ENCODE assay signal across 10 cellular contexts in the genomic region with DNA sequence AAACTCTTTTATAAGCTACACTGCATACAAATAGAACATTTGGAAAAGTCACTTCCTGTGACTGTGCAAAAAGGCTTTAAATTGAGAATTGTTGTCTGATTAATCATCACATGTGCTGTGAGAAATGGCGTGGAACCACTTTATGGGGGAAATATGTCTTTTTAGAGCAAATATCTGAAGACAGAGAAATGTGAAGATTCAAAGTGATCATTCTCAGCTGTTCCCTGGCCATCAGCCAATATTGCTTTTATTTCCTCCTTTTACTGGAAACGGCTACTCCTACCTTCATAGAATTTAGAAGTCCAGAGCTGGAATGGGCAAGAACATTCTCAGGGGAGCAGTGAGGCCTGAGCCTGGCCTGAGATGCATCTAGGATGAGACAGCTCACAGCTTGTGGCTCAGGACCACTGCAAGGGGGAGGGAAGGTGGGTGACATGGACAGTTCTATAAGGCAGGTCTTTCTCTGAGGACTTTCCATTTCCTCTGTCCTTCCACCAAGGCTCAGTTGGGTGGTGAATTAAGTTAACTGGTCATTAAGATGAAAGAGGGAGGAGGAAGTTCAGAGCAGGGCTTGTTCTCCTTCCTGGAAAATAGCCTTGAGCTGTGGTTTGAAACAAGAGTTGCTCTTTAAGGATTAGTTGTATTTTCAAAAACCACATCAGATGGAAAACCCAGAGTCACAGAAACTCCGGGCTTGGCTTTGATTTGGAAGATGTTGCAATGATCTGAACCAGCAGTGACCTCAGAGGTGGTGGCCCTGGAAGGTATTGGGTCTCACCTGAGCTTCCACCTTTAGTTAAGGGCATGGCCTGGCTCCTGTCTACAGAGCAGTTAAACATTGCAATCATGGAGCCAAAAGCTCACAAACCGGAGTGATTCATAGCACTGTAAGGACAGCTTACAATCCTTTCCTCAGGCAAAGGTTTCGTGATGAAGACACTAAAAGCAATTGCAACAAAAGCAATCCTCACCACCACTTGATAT.
DNase-seq lines count a peak whose midpoint lies in the region; ATAC-seq and TF ChIP-seq lines count a peak whose summit lies in the region.
"Had no signal": no experiment of that assay in that cellular context is flagged by ENCODE, and none has a peak within 500 bp of the region (broad histone marks: within the 10 kb centered on the region; RNA-seq: fewer than 3 reads in every experiment).

No MANE protein-coding gene starts in this region.

- in situ Hi-C loops in astrocyte of the spinal cord (cut with HindIII; ENCODE audit: low sequenced_read_pairs), result no loop called here

- H3K4me3 Mint-ChIP-seq in activated CD8-positive, alpha-beta T cell treated with anti-CD3 and anti-CD28 coated beads for 36 hours, result no peak overlapping the region
- no peak overlapping the region for H3K4me3 Mint-ChIP-seq in activated CD8-positive, alpha-beta T cell treated with anti-CD3 and anti-CD28 coated beads, Interleukin-2, amount 10 ng/mL, durations not matched to agents 7 days and 5 days

- H3K4me3 ChIP-seq in astrocyte of the spinal cord (ENCODE audit: low read depth, low read length), result no peak overlapping the region
- H3K4me3 ChIP-seq in upper lobe of right lung, result no peak overlapping the region
- H3K4me3 ChIP-seq: prostate gland had no signal

- H3K9me3 ChIP-seq in upper lobe of right lung, result no peaks in the 10 kb centered on the region
- H3K9me3 ChIP-seq: prostate gland had no signal

- H3K27me3 Mint-ChIP-seq in activated CD8-positive, alpha-beta T cell treated with anti-CD3 and anti-CD28 coated beads for 36 hours, result no peaks in the 10 kb centered on the region
- H3K27me3 Mint-ChIP-seq in activated CD8-positive, alpha-beta T cell treated with anti-CD3 and anti-CD28 coated beads, Interleukin-2, amount 10 ng/mL, durations not matched to agents 7 days and 5 days (ENCODE audit: low read depth), result no peaks in the 10 kb centered on the region

- no peak overlapping the region for H3K27ac Mint-ChIP-seq in activated CD8-positive, alpha-beta T cell treated with anti-CD3 and anti-CD28 coated beads for 36 hours
- no peak overlapping the region for H3K27ac Mint-ChIP-seq in activated CD8-positive, alpha-beta T cell treated with anti-CD3 and anti-CD28 coated beads, Interleukin-2, amount 10 ng/mL, durations not matched to agents 7 days and 5 days

- intact Hi-C loops in activated CD8-positive, alpha-beta T cell treated with anti-CD3 and anti-CD28 coated beads for 36 hours (cut with micrococcal nuclease), result no loop called here
- intact Hi-C loops in upper lobe of right lung (cut with DNase I), result no loop called here
- intact Hi-C loops in posterior cingulate gyrus (cut with DNase I), result no loop called here

- no peak for TF ChIP-seq CTCF in activated CD8-positive, alpha-beta T cell treated with anti-CD3 and anti-CD28 coated beads for 36 hours (IDR thresholded peaks at IDR 0.05)
- TF ChIP-seq CTCF in astrocyte of the spinal cord (IDR thresholded peaks at IDR 0.05; ENCODE audit: low read depth, low read length), result no peak
- no peak for TF ChIP-seq CTCF in upper lobe of right lung (IDR thresholded peaks at IDR 0.05)

- CTCF ChIA-PET in activated CD8-positive, alpha-beta T cell treated with anti-CD3 and anti-CD28 coated beads for 36 hours (lab: Charles Lee), result no interaction called here
- CTCF ChIA-PET in activated CD8-positive, alpha-beta T cell treated with anti-CD3 and anti-CD28 coated beads, Interleukin-2, amount 10 ng/mL, durations not matched to agents 7 days and 5 days (lab: Charles Lee), result interaction anchor here (0.6 kb wide), 1 partner anchor 380 kb away, joined by 3 read pairs; no protein-coding TSS in a partner anchor

- DNase-seq in activated CD8-positive, alpha-beta T cell treated with anti-CD3 and anti-CD28 coated beads for 36 hours, result peak; percentile 10
- no peak for DNase-seq in activated CD8-positive, alpha-beta T cell treated with anti-CD3 and anti-CD28 coated beads, Interleukin-2, amount 10 ng/mL, durations not matched to agents 7 days and 5 days
- DNase-seq in astrocyte of the spinal cord (ENCODE audit: low read depth, low spot score), result peak; percentile 80
- DNase-seq in upper lobe of right lung, result no peak
- no peak for DNase-seq in activated CD8-positive, alpha-beta memory T cell treated with anti-CD3 and anti-CD28 coated beads for 24 hours
- DNase-seq in activated gamma-delta T cell treated with Interleukin-2 at 50 U/mL for 16 hours, result no peak
- no peak for DNase-seq in posterior cingulate gyrus
- DNase-seq: GOT3 had no signal

- peak; percentile 30 for ATAC-seq in activated CD8-positive, alpha-beta T cell treated with anti-CD3 and anti-CD28 coated beads for 36 hours
- no peak for ATAC-seq in activated CD8-positive, alpha-beta T cell treated with anti-CD3 and anti-CD28 coated beads, Interleukin-2, amount 10 ng/mL, durations not matched to agents 7 days and 5 days
- peak; percentile 44 for ATAC-seq in upper lobe of right lung

- H3K4me1 ChIP-seq in upper lobe of right lung, result peaks cover 44% of the 10 kb centered on the region
- H3K4me1 ChIP-seq: prostate gland had no signal

- H3K36me3 Mint-ChIP-seq in activated CD8-positive, alpha-beta T cell treated with anti-CD3 and anti-CD28 coated beads for 36 hours (ENCODE audit: low read depth), result no peaks in the 10 kb centered on the region
- H3K36me3 Mint-ChIP-seq in activated CD8-positive, alpha-beta T cell treated with anti-CD3 and anti-CD28 coated beads, Interleukin-2, amount 10 ng/mL, durations not matched to agents 7 days and 5 days (ENCODE audit: low read depth), result no peaks in the 10 kb centered on the region

- H3K9me3 Mint-ChIP-seq in activated CD8-positive, alpha-beta T cell treated with anti-CD3 and anti-CD28 coated beads for 36 hours, result no peaks in the 10 kb centered on the region
- no peaks in the 10 kb centered on the region for H3K9me3 Mint-ChIP-seq in activated CD8-positive, alpha-beta T cell treated with anti-CD3 and anti-CD28 coated beads, Interleukin-2, amount 10 ng/mL, durations not matched to agents 7 days and 5 days (ENCODE audit: insufficient read depth)

- POLR2A ChIA-PET in activated CD8-positive, alpha-beta T cell treated with anti-CD3 and anti-CD28 coated beads for 36 hours (lab: Charles Lee), result no interaction called here
- POLR2A ChIA-PET in activated CD8-positive, alpha-beta T cell treated with anti-CD3 and anti-CD28 coated beads, Interleukin-2, amount 10 ng/mL, durations not matched to agents 7 days and 5 days (lab: Charles Lee), result interaction anchor here (0.6 kb wide), 1 partner anchor 9 kb away, joined by 3 read pairs; no protein-coding TSS in a partner anchor

- peak overlapping the region; percentile 62 for H3K27ac ChIP-seq in layer of hippocampus (ENCODE audit: low read depth, low read length)
- H3K27ac ChIP-seq in upper lobe of right lung, result peak overlapping the region; percentile 26
- H3K27ac ChIP-seq: prostate gland had no signal

- no peaks in the 10 kb centered on the region for H3K36me3 ChIP-seq in upper lobe of right lung
- H3K36me3 ChIP-seq: prostate gland had no signal

- H3K27me3 ChIP-seq in layer of hippocampus (ENCODE audit: control insufficient read depth, insufficient read depth, low read length) (no peaks in the 10 kb centered on the region), upper lobe of right lung (no peaks in the 10 kb centered on the region)

- H3K4me1 Mint-ChIP-seq in activated CD8-positive, alpha-beta T cell treated with anti-CD3 and anti-CD28 coated beads for 36 hours (ENCODE audit: low read depth), result peaks cover 8% of the 10 kb centered on the region
- H3K4me1 Mint-ChIP-seq in activated CD8-positive, alpha-beta T cell treated with anti-CD3 and anti-CD28 coated beads, Interleukin-2, amount 10 ng/mL, durations not matched to agents 7 days and 5 days (ENCODE audit: low read depth), result peaks cover 9% of the 10 kb centered on the region

Comparison
In these comparisons a context has a peak if more than half of its experiments do, and no peak if none do; other contexts are left out.
1. DNase-seq: peak in activated CD8-positive, alpha-beta T cell treated with anti-CD3 and anti-CD28 coated beads for 36 hours (single experiment) and astrocyte of the spinal cord (single experiment); none in activated CD8-positive, alpha-beta T cell treated with anti-CD3 and anti-CD28 coated beads, Interleukin-2, amount 10 ng/mL, durations not matched to agents 7 days and 5 days (single experiment), upper lobe of right lung (single experiment), activated CD8-positive, alpha-beta memory T cell treated with anti-CD3 and anti-CD28 coated beads for 24 hours (single experiment), activated gamma-delta T cell treated with Interleukin-2 at 50 U/mL for 16 hours (single experiment) and posterior cingulate gyrus (0 of 10).